Comparison of ENCODE assay signal across 13 cellular contexts in genomic region chr3:45320986-45321385, GRCh38.
DNase-seq lines count a peak whose midpoint lies in the region; ATAC-seq and TF ChIP-seq lines count a peak whose summit lies in the region.
"Had no signal": no experiment of that assay in that cellular context is flagged by ENCODE, and none has a peak within 500 bp of the region (broad histone marks: within the 10 kb centered on the region; RNA-seq: fewer than 3 reads in every experiment).

No MANE protein-coding gene starts in this region.

- no peak for DNase-seq in WTC11 (ENCODE audit: low spot score)
- DNase-seq in islet precursor cell = peak; percentile 32
- peak; percentile 22 to 43 for DNase-seq in vagina (ENCODE audit: extremely low spot score in 2 of 2)
- DNase-seq: CD4-positive, CD25-positive, alpha-beta regulatory T cell; DMS53; GF-D8; H9; IMR-90 had no signal

- H3K4me1 Mint-ChIP-seq in WTC11 = peaks cover 51% of the 10 kb centered on the region

- H3K4me3 Mint-ChIP-seq in WTC11 = no peak overlapping the region
- H3K4me3 Mint-ChIP-seq: CD4-positive, CD25-positive, alpha-beta regulatory T cell; GM23338; H9 had no signal

- H3K9ac ChIP-seq in BLaER1 treated with 17β-estradiol and CSF1 and Interleukin-3, amounts not matched to agents 10 nM and 100 nM = no peak overlapping the region

- no peaks in the 10 kb centered on the region for H3K36me3 ChIP-seq in BLaER1 treated with 17β-estradiol and CSF1 and Interleukin-3, amounts not matched to agents 10 nM and 100 nM
- H3K36me3 ChIP-seq in vagina = no peaks in the 10 kb centered on the region

- H3K4me2 ChIP-seq in BLaER1 treated with 17β-estradiol and CSF1 and Interleukin-3, amounts not matched to agents 10 nM and 100 nM = peak overlapping the region in 7 of 11 experiments; percentile 23 to 60 (median 40); a peak in 10 of 22 replicates
- H3K4me2 ChIP-seq: A549, GM23338 had no signal

- H3K4me1 ChIP-seq in BLaER1 treated with 17β-estradiol and CSF1 and Interleukin-3, amounts not matched to agents 10 nM and 100 nM = peaks cover 0 to 19% (median 17%) of the 10 kb centered on the region in 10 experiments; a peak in 13 of 20 replicates
- H3K4me1 ChIP-seq in vagina = no peaks in the 10 kb centered on the region
- H3K4me1 ChIP-seq: A549 had no signal

- H3K36me3 Mint-ChIP-seq in WTC11 = no peaks in the 10 kb centered on the region
- H3K36me3 Mint-ChIP-seq: CD4-positive, CD25-positive, alpha-beta regulatory T cell had no signal

- intact Hi-C loops in vagina (cut with DNase I) = no loop called here

- H3K27ac Mint-ChIP-seq in WTC11 = peak overlapping the region; percentile 66; the same call in 1 of the 2 replicates
- H3K27ac Mint-ChIP-seq: CD4-positive, CD25-positive, alpha-beta regulatory T cell; GM23338 had no signal

- CTCF ChIA-PET in WTC11 (lab: Charles Lee) = interaction anchor here (1.0 kb wide), 2 partner anchors 8 to 96 kb away, joined by 3 to 6 read pairs; no protein-coding TSS in a partner anchor

- TF ChIP-seq POLR2A in vagina (IDR thresholded peaks at IDR 0.05) = no peak

- H4K20me1 ChIP-seq in BLaER1 treated with 17β-estradiol and CSF1 and Interleukin-3, amounts not matched to agents 10 nM and 100 nM = no peaks in the 10 kb centered on the region

- TF ChIP-seq CTCF in WTC11 (IDR thresholded peaks at IDR 0.05) = no peak
- TF ChIP-seq CTCF in vagina (IDR thresholded peaks at IDR 0.05) = no peak

- ATAC-seq in WTC11 (no peak), GM18520 (IDR thresholded peaks at IDR 0.05; ENCODE audit: unreplicated experiment) (no peak), HG02642 (IDR thresholded peaks at IDR 0.05; ENCODE audit: poor library complexity, unreplicated experiment) (no peak)
- ATAC-seq: A549 had no signal

- no peaks in the 10 kb centered on the region for H3K9me3 ChIP-seq in BLaER1 treated with 17β-estradiol and CSF1 and Interleukin-3, amounts not matched to agents 10 nM and 100 nM (replicated peaks in 1 of 11)
- H3K9me3 ChIP-seq in vagina = no peaks in the 10 kb centered on the region
- H3K9me3 ChIP-seq: A549 had no signal

- POLR2A ChIA-PET in WTC11 (lab: Charles Lee) = no interaction called here

- no peak overlapping the region for H3K4me3 ChIP-seq in BLaER1 treated with 17β-estradiol and CSF1 and Interleukin-3, amounts not matched to agents 10 nM and 100 nM
- no peak overlapping the region for H3K4me3 ChIP-seq in vagina
- H3K4me3 ChIP-seq: A549, GM23338 had no signal

- no peaks in the 10 kb centered on the region for H3K9me3 Mint-ChIP-seq in WTC11
- H3K9me3 Mint-ChIP-seq: GM23338, H9 had no signal

- no peaks in the 10 kb centered on the region for H3K27me3 Mint-ChIP-seq in WTC11 (ENCODE audit: low read depth)

- no peak overlapping the region for H3K27ac ChIP-seq in BLaER1 treated with 17β-estradiol and CSF1 and Interleukin-3, amounts not matched to agents 10 nM and 100 nM
- H3K27ac ChIP-seq in vagina = no peak overlapping the region
- H3K27ac ChIP-seq: A549 had no signal

- H3K27me3 ChIP-seq in BLaER1 treated with 17β-estradiol and CSF1 and Interleukin-3, amounts not matched to agents 10 nM and 100 nM = no peaks in the 10 kb centered on the region
- H3K27me3 ChIP-seq in vagina = no peaks in the 10 kb centered on the region

TF ChIP-seq in WTC11, 78 proteins besides CTCF, POLR2A, EP300 and RAD21:
- TF ChIP-seq E2F1 (CRISPR knock-in tag; IDR thresholded peaks at IDR 0.05) (no peak), CDX4 (CRISPR knock-in tag; IDR thresholded peaks at IDR 0.05; ENCODE audit: borderline replicate concordance) (no peak), TCF7 (CRISPR knock-in tag; IDR thresholded peaks at IDR 0.05; ENCODE audit: low read depth) (no peak), ZBTB21 (CRISPR knock-in tag; IDR thresholded peaks at IDR 0.05; ENCODE audit: borderline replicate concordance) (no peak), ZNF425 (CRISPR knock-in tag; conservative IDR thresholded peaks at IDR 0.05) (no peak), SP1 (CRISPR knock-in tag; conservative IDR thresholded peaks at IDR 0.05) (no peak), SOX15 (CRISPR knock-in tag; IDR thresholded peaks at IDR 0.05) (no peak), ZNF512 (CRISPR knock-in tag; IDR thresholded peaks at IDR 0.05; ENCODE audit: borderline replicate concordance) (no peak), GRHL2 (CRISPR knock-in tag; IDR thresholded peaks at IDR 0.05; ENCODE audit: insufficient replicate concordance, severe bottlenecking) (no peak), NFE2L1 (CRISPR knock-in tag; IDR thresholded peaks at IDR 0.05) (no peak), ZMAT4 (CRISPR knock-in tag; IDR thresholded peaks at IDR 0.05) (no peak), ZNF138 (CRISPR knock-in tag; conservative IDR thresholded peaks at IDR 0.05) (no peak), MAX (CRISPR knock-in tag; IDR thresholded peaks at IDR 0.05) (no peak), CBFB (CRISPR knock-in tag; IDR thresholded peaks at IDR 0.05; ENCODE audit: low read depth) (no peak)
TF ChIP-seq in WTC11: peak in this region for 0.
